In the genomic region with DNA sequence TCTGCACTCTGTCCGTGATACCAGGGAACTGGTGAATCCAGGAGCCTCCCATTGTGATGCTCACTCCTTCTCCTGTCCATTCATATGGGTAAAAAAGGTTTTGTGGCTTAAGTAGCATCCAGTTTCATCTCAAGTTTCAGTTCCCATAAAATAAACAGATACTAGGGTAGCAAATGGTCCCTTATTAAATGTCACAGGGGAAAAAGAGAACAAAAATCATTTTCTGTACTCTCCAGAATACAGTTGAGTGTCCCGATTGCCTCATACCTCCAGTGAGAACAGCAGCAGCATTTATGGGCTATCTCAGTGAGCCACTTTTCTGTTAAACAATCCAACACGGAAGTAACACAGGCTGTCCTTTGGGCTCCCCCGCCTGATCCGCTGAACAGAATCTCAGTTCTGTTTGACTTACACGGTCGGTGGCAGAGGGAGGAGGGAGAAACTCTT, we compare ENCODE assay signal across 8 cellular contexts.
A peak's percentile ranks its signal among the peaks of the same experiment; 100 is the strongest.
DNase-seq lines count a peak whose midpoint lies in the region; ATAC-seq, FAIRE-seq and TF ChIP-seq lines count a peak whose summit lies in the region.

No MANE protein-coding gene starts in this region.

- DNase-seq in tibial nerve (ENCODE audit: low spot score in 2 of 2) (peak; percentile 30 to 49), NCI-H1092 (lab: John Stamatoyannopoulos, UW) (no peak), urothelium cell line (ENCODE audit: low spot score) (no peak)
- no peak for DNase-seq in NK-92 treated with Interleukin-12 subunit alpha and Interleukin-12 subunit beta, amount 100 ng/mL, for 24 hours (lab: John Stamatoyannopoulos, UW)

- 74% methylated on average over 7 of the region's 7 CpGs for WGBS in HUES64
- WGBS in tibial nerve, 2 donors: 28 to 31% methylated on average over 7 of the region's 7 CpGs

- FAIRE-seq in urothelium cell line (lab: Jason Lieb, UNC): no peak

- H3K27ac ChIP-seq in HUES64 (ENCODE audit: low read depth, low read length): peak overlapping the region; percentile 47; the same call in 1 of the 2 replicates
- peak overlapping the region; percentile 46 to 86 (median 68) for H3K27ac ChIP-seq in tibial nerve

- peak; percentile 12 for TF ChIP-seq POLR2A in GM18505 (IDR thresholded peaks at IDR 0.05; ENCODE audit: borderline replicate concordance, extremely low read depth, insufficient read depth, insufficient read length)
- TF ChIP-seq POLR2A in tibial nerve (IDR thresholded peaks at IDR 0.05): no peak

- no peak for TF ChIP-seq CTCF in tibial nerve (IDR thresholded peaks at IDR 0.05)

- H3K4me3 ChIP-seq in HUES64 (ENCODE audit: low read length) (no peak overlapping the region), tibial nerve (no peak overlapping the region)

- H3K9me3 ChIP-seq in HUES64 (ENCODE audit: insufficient read depth, low read depth, low read length) (no peaks in the 10 kb centered on the region), tibial nerve (peaks cover 0 to 8% (median 1%) of the 10 kb centered on the region in 4 donors)

- H3K9ac ChIP-seq in HUES64 (ENCODE audit: low read depth, low read length): no peak overlapping the region

- H3K36me3 ChIP-seq in HUES64 (ENCODE audit: insufficient read depth, low read length) (no peaks in the 10 kb centered on the region), tibial nerve (peaks cover 0 to 48% (median 0%) of the 10 kb centered on the region in 3 donors)

- ATAC-seq in GM18505 (IDR thresholded peaks at IDR 0.05; ENCODE audit: unreplicated experiment) (peak; percentile 58), GM21717 (IDR thresholded peaks at IDR 0.05; ENCODE audit: unreplicated experiment) (peak; percentile 76), esophagus mucosa (peak; percentile 23)

- peak in 1 of 2 donors; percentile 89 for TF ChIP-seq EP300 in tibial nerve (IDR thresholded peaks at IDR 0.05)

- H3K4me1 ChIP-seq in HUES64 (ENCODE audit: insufficient read depth, low read length): peaks cover 9% of the 10 kb centered on the region
- peaks cover 0 to 72% (median 46%) of the 10 kb centered on the region in 4 donors for H3K4me1 ChIP-seq in tibial nerve

- H3K27me3 ChIP-seq in HUES64 (ENCODE audit: insufficient read depth, low read length) (no peaks in the 10 kb centered on the region), tibial nerve (no peaks in the 10 kb centered on the region)

Comparison
In these comparisons a context has a peak if more than half of its experiments do, and no peak if none do; other contexts are left out.
1. ATAC-seq: peak in every context shown above with its lines; median percentile 76 in GM21717; 58 in GM18505; 23 in esophagus mucosa.
2. DNase-seq: peak in tibial nerve (2 of 2); none in NCI-H1092 (single experiment), NK-92 treated with Interleukin-12 subunit alpha and Interleukin-12 subunit beta, amount 100 ng/mL, for 24 hours (single experiment) and urothelium cell line (single experiment).